Comparison of ENCODE assay signal across 8 cellular contexts in the genomic region with DNA sequence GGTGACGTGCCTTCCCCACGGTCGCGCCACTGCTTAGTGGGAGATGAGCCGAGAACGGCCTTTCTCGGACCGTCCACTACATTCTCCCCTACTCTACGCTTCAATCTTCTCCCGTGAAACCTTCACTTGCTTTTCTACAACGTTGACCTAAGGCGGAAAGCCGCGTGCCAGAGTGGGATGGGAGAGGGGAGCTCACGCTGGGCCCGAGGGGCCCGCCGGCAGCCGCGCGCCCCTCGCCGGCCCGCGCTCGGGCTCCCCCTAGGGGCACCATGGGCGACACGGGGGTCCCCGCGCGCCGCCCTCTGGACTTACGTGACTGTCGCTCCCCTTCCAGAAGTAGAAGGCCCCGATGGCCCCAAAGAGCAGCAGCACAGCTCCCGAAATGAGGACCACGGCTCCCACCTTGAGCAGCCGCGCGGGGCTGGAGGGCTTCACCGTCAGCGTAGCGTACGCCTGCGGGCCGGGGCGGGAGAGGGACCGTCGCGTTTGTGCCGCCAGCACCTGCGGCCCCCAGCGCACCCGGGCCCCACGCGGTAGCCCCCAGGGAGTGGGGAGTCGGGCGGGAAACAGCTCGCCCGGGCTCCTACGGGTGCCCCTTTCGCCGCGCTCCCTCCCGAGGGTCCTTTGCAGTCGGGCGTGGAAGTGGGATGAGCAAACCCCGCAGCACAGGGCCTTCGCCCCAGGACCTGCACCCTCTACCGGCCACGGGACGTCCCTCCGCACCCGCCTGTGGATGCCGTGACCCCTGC. TPM values are rescaled to one million over a fixed set of nuclear protein-coding genes. Genes with fewer than 3 reads are reported as not detected.
DNase-seq lines count a peak whose midpoint lies in the region; ATAC-seq and TF ChIP-seq lines count a peak whose summit lies in the region.

No MANE protein-coding gene starts in this region.

- H3K9me2 ChIP-seq in hepatocyte (replicated peaks; ENCODE audit: insufficient read depth), result no peaks in the 10 kb centered on the region

- ATAC-seq in activated T-helper 17 cell treated with anti-CD3 and anti-CD28 coated beads, Interleukin-2, amount 50 U/mL, for 72 hours (replicated peaks), result no peak
- no peak for ATAC-seq in HG03108 (IDR thresholded peaks at IDR 0.05; ENCODE audit: unreplicated experiment)

- H3K27me3 ChIP-seq in hepatocyte, result peaks cover 52% of the 10 kb centered on the region

- no peak overlapping the region for H3K4me3 ChIP-seq in HFF-Myc (replicated peaks; ENCODE audit: low read depth, low read length)
- H3K4me3 ChIP-seq in hepatocyte, result peak overlapping the region; percentile 38
- H3K4me3 ChIP-seq in skin epidermis, result peak overlapping the region in 6 of 7 experiments; percentile 2 to 22 (median 10)

- no peak overlapping the region for H3K27ac ChIP-seq in hepatocyte
- peak overlapping the region in 1 of 21 experiments; percentile 6 for H3K27ac ChIP-seq in skin epidermis

- no peaks in the 10 kb centered on the region for H3K36me3 Mint-ChIP-seq in activated T-helper 17 cell treated with anti-CD3 and anti-CD28 coated beads, Interleukin-2, amount 50 U/mL, for 72 hours (ENCODE audit: low read depth)

- peak overlapping the region; percentile 99 for H3K4me2 ChIP-seq in hepatocyte

- peak; percentile 36 for TF ChIP-seq CTCF in HFF-Myc (IDR thresholded peaks at IDR 0.05; ENCODE audit: low read depth, low read length, missing control alignments)
- peak; percentile 55 for TF ChIP-seq CTCF in hepatocyte (IDR thresholded peaks at IDR 0.05; ENCODE audit: poor library complexity)

- peak overlapping the region; percentile 90 for H2AFZ ChIP-seq in hepatocyte

- DNase-seq in C1 segment of cervical spinal cord (lab: John Stamatoyannopoulos, UW) (peak in 10 of 14 donors; percentile 4 to 71 (median 44)), HFF-Myc (ENCODE audit: extremely low read depth, low read depth) (no peak), hepatocyte (ENCODE audit: low spot score) (peak; percentile 47), DMS79 treated with DMSO at 0.1 percent for 48 hours (lab: John Stamatoyannopoulos, UW) (no peak), GOT3 (lab: John Stamatoyannopoulos, UW) (no peak)

- no peak overlapping the region for H3K27ac Mint-ChIP-seq in activated T-helper 17 cell treated with anti-CD3 and anti-CD28 coated beads, Interleukin-2, amount 50 U/mL, for 72 hours

- 5% methylated on average over 72 of the region's 75 CpGs for WGBS in hepatocyte (ENCODE audit: low lambda C conversion rate, missing lambda C conversion rate)

- no peaks in the 10 kb centered on the region for H3K9me3 ChIP-seq in hepatocyte (ENCODE audit: low read depth)

- H3K4me1 Mint-ChIP-seq in activated T-helper 17 cell treated with anti-CD3 and anti-CD28 coated beads, Interleukin-2, amount 50 U/mL, for 72 hours, result no peaks in the 10 kb centered on the region

- H3K4me3 Mint-ChIP-seq in activated T-helper 17 cell treated with anti-CD3 and anti-CD28 coated beads, Interleukin-2, amount 50 U/mL, for 72 hours, result peak overlapping the region; percentile 9

- no peaks in the 10 kb centered on the region for H3K4me1 ChIP-seq in hepatocyte (ENCODE audit: insufficient read depth)

- H3K79me2 ChIP-seq in hepatocyte, result no peaks in the 10 kb centered on the region

- no peaks in the 10 kb centered on the region for H4K20me1 ChIP-seq in hepatocyte (ENCODE audit: insufficient read depth, poor library complexity, severe bottlenecking)

- no peaks in the 10 kb centered on the region for H3K36me3 ChIP-seq in hepatocyte (replicated peaks; ENCODE audit: insufficient read depth, low read depth)

- H3K27me3 Mint-ChIP-seq in activated T-helper 17 cell treated with anti-CD3 and anti-CD28 coated beads, Interleukin-2, amount 50 U/mL, for 72 hours, result peaks cover 47% of the 10 kb centered on the region

- H3K9me3 Mint-ChIP-seq in activated T-helper 17 cell treated with anti-CD3 and anti-CD28 coated beads, Interleukin-2, amount 50 U/mL, for 72 hours, result no peaks in the 10 kb centered on the region

RNA-seq across cellular contexts. Expression of a gene that starts 0.7 kb away (rescaled TPM):
- total RNA-seq in activated T-helper 17 cell treated with anti-CD3 and anti-CD28 coated beads, Interleukin-2, amount 50 U/mL, for 72 hours, result not detected
- 0.47 and 2.0 TPM in 2 replicates for total RNA-seq in hepatocyte
- 0.52 TPM in 1 of 2 replicates, not detected in the other for polyA plus RNA-seq in hepatocyte

Comparison
In these comparisons a context has a peak if more than half of its experiments do, and no peak if none do; other contexts are left out.
1. DNase-seq: peak in C1 segment of cervical spinal cord (10 of 14) and hepatocyte (single experiment); none in HFF-Myc (single experiment), DMS79 treated with DMSO at 0.1 percent for 48 hours (single experiment) and GOT3 (single experiment).